In genomic region chr21:17829472-17829871, GRCh38 we compare ENCODE assay signal across 18 cellular contexts. TPM values are rescaled to one million over a fixed set of nuclear protein-coding genes. Genes with fewer than 3 reads are reported as not detected.
A peak's percentile ranks its signal among the peaks of the same experiment; 100 is the strongest.
DNase-seq lines count a peak whose midpoint lies in the region; ATAC-seq, FAIRE-seq and TF ChIP-seq lines count a peak whose summit lies in the region.
"Had no signal": no experiment of that assay in that cellular context is flagged by ENCODE, and none has a peak within 500 bp of the region (broad histone marks: within the 10 kb centered on the region; RNA-seq: fewer than 3 reads in every experiment).

No MANE protein-coding gene starts in this region.

- intact Hi-C loops in naive thymus-derived CD4-positive, alpha-beta T cell (cut with micrococcal nuclease) = no loop called here

- H3K4me3 ChIP-seq in AG09309 (ENCODE audit: control insufficient read depth, low read depth, low read length) = no peak overlapping the region
- H3K4me3 ChIP-seq in bronchial epithelial cell (ENCODE audit: low read depth, low read length) = no peak overlapping the region
- H3K4me3 ChIP-seq in naive thymus-derived CD4-positive, alpha-beta T cell (ENCODE audit: low read length) = no peak overlapping the region
- H3K4me3 ChIP-seq: BLaER1, gastrocnemius medialis, right lobe of liver had no signal

- H3K27me3 Mint-ChIP-seq in naive thymus-derived CD4-positive, alpha-beta T cell = peaks cover 0 to 9% (median 0%) of the 10 kb centered on the region in 5 donors
- H3K27me3 Mint-ChIP-seq: activated CD4-positive, alpha-beta memory T cell treated with anti-CD3 and anti-CD28 coated beads for 36 hours had no signal

- POLR2A ChIA-PET in naive thymus-derived CD4-positive, alpha-beta T cell (lab: Charles Lee) = no interaction called here

- ATAC-seq in HG03196 (IDR thresholded peaks at IDR 0.05; ENCODE audit: unreplicated experiment) = no peak
- ATAC-seq in naive thymus-derived CD4-positive, alpha-beta T cell = no peak
- ATAC-seq: activated naive CD4-positive, alpha-beta T cell treated with anti-CD3 and anti-CD28 coated beads, Interleukin-2, amount 50 U/mL, for 72 hours; activated T-cell treated with anti-CD3 and anti-CD28 coated beads, Interleukin-2, amount 50 U/mL, for 4 hours; gastrocnemius medialis had no signal

- H3K4me3 Mint-ChIP-seq in naive thymus-derived CD4-positive, alpha-beta T cell = no peak overlapping the region
- H3K4me3 Mint-ChIP-seq: activated CD4-positive, alpha-beta memory T cell treated with anti-CD3 and anti-CD28 coated beads for 36 hours; activated T-cell treated with anti-CD3 and anti-CD28 coated beads, Interleukin-2, amount 50 U/mL, for 4 hours had no signal

- H3K4me1 Mint-ChIP-seq in naive thymus-derived CD4-positive, alpha-beta T cell = peaks cover 0 to 3% (median 0%) of the 10 kb centered on the region in 7 donors

- no peaks in the 10 kb centered on the region for H3K4me1 ChIP-seq in naive thymus-derived CD4-positive, alpha-beta T cell (ENCODE audit: control insufficient read depth in 2 of 2, insufficient read depth in 2 of 2, low read length in 2 of 2)
- H3K4me1 ChIP-seq: BLaER1, gastrocnemius medialis, right lobe of liver had no signal

- no peaks in the 10 kb centered on the region for H3K36me3 ChIP-seq in bronchial epithelial cell (ENCODE audit: control insufficient read depth, insufficient read depth, low read length)
- no peaks in the 10 kb centered on the region for H3K36me3 ChIP-seq in naive thymus-derived CD4-positive, alpha-beta T cell (ENCODE audit: control insufficient read depth in 2 of 3, insufficient read depth in 3 of 3, low read length in 3 of 3)
- H3K36me3 ChIP-seq: BLaER1, gastrocnemius medialis, right lobe of liver had no signal

- no peak overlapping the region for H3K27ac ChIP-seq in naive thymus-derived CD4-positive, alpha-beta T cell (ENCODE audit: low read depth, low read length)
- H3K27ac ChIP-seq in substantia nigra (ENCODE audit: low read depth, low read length, poor library complexity, severe bottlenecking) = no peak overlapping the region
- H3K27ac ChIP-seq: BLaER1, gastrocnemius medialis, right lobe of liver had no signal

- H3K36me3 Mint-ChIP-seq in naive thymus-derived CD4-positive, alpha-beta T cell = peaks cover 0 to 14% (median 0%) of the 10 kb centered on the region in 5 donors

- DNase-seq in AG09309 (ENCODE audit: low read depth) = peak; percentile 32
- DNase-seq in H4 (ENCODE audit: low spot score) = peak; percentile 35
- DNase-seq in bronchial epithelial cell (ENCODE audit: low read depth) = peak; percentile 52
- peak; percentile 59 for DNase-seq in kidney tubule cell (ENCODE audit: low spot score)
- DNase-seq in DMS79 treated with DMSO at 0.1 percent for 48 hours (lab: John Stamatoyannopoulos, UW) = no peak
- no peak for DNase-seq in naive thymus-derived CD4-positive, alpha-beta T cell
- DNase-seq in substantia nigra (lab: John Stamatoyannopoulos, UW) = no peak
- DNase-seq: activated CD4-positive, alpha-beta memory T cell treated with anti-CD3 and anti-CD28 coated beads for 36 hours; activated T-cell treated with anti-CD3 and anti-CD28 coated beads, Interleukin-2, amount 50 U/mL, for 4 hours; DMS 273 treated with DMSO at 0.1 percent for 48 hours; gastrocnemius medialis; NCI-H226; right lobe of liver; SW 1271 had no signal

- H3K27ac Mint-ChIP-seq in naive thymus-derived CD4-positive, alpha-beta T cell = no peak overlapping the region
- H3K27ac Mint-ChIP-seq: activated CD4-positive, alpha-beta memory T cell treated with anti-CD3 and anti-CD28 coated beads for 36 hours; activated naive CD4-positive, alpha-beta T cell treated with anti-CD3 and anti-CD28 coated beads, Interleukin-2, amount 50 U/mL, for 72 hours had no signal

- H3K27me3 ChIP-seq in bronchial epithelial cell (ENCODE audit: control insufficient read depth, insufficient read depth, low read length) = no peaks in the 10 kb centered on the region
- no peaks in the 10 kb centered on the region for H3K27me3 ChIP-seq in naive thymus-derived CD4-positive, alpha-beta T cell (ENCODE audit: control insufficient read depth in 2 of 2, insufficient read depth in 2 of 2, low read length in 2 of 2)
- H3K27me3 ChIP-seq: BLaER1, gastrocnemius medialis, right lobe of liver had no signal

- peaks cover 0 to 17% (median 2%) of the 10 kb centered on the region in 11 donors for H3K9me3 Mint-ChIP-seq in naive thymus-derived CD4-positive, alpha-beta T cell
- H3K9me3 Mint-ChIP-seq: activated T-cell treated with anti-CD3 and anti-CD28 coated beads, Interleukin-2, amount 50 U/mL, for 4 hours had no signal

- H3K9me3 ChIP-seq in naive thymus-derived CD4-positive, alpha-beta T cell (ENCODE audit: control insufficient read depth in 2 of 3, low read length in 3 of 3) = no peaks in the 10 kb centered on the region
- H3K9me3 ChIP-seq: gastrocnemius medialis, right lobe of liver had no signal

- CTCF ChIA-PET in naive thymus-derived CD4-positive, alpha-beta T cell (lab: Charles Lee) = no interaction called here

- FAIRE-seq in bronchial epithelial cell (lab: Jason Lieb, UNC) = peak; percentile 90
- FAIRE-seq: GM19239 had no signal

- TF ChIP-seq CTCF in AG09309 (IDR thresholded peaks at IDR 0.05; ENCODE audit: control insufficient read depth, insufficient read depth, low read depth, low read length, missing control alignments) (no peak), bronchial epithelial cell (IDR thresholded peaks at IDR 0.05; ENCODE audit: insufficient read depth, low read length, severe bottlenecking) (no peak)

RNA-seq across cellular contexts. Expression of gene C21orf91, which starts 10.3 kb away (rescaled TPM):
- total RNA-seq in H4 (2014; rRNA removed; shearing (Covaris generic)) = 8.4 and 10.5 TPM in 2 replicates
- total RNA-seq in bronchial epithelial cell = 6.6 and 11.5 TPM in 2 replicates
- 10 to 100 TPM; 26.0 to 59.8 (median 57.7) TPM for total RNA-seq in naive thymus-derived CD4-positive, alpha-beta T cell
- 10 to 100 TPM; 34.6 to 40.8 TPM for polyA plus RNA-seq in naive thymus-derived CD4-positive, alpha-beta T cell

Comparison
In these comparisons a context has a peak if more than half of its experiments do, and no peak if none do; other contexts are left out.
1. DNase-seq: peak in AG09309 (single experiment), H4 (single experiment), bronchial epithelial cell (single experiment) and kidney tubule cell (single experiment); none in DMS79 treated with DMSO at 0.1 percent for 48 hours (single experiment), naive thymus-derived CD4-positive, alpha-beta T cell (0 of 9) and substantia nigra (0 of 49).